7 cellular contexts compared by ENCODE assay signal in the genomic region with DNA sequence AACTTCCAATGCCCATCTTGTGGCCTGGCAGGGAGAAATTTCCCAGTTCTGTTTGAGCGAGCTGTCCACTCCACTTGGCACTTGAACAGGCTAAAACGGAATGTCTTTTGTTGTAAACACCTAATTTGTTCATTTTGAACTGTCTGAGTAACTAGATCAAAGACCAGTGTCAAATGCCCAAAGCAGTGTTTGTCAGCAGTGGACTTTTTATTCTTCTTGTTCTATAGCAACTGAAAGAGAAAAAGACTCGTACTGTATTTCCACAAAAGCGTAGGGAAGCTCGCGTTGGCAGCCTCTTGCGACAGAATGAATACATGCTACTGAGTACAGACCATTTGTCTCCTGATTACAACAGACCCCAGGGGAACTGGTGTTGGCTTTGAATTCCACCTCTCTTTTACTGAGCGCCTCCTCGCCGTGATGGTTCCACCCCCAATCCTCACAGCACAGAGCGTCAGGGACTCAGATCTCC.
DNase-seq lines count a peak whose midpoint lies in the region; TF ChIP-seq lines count a peak whose summit lies in the region.

No MANE protein-coding gene starts in this region.

- DNase-seq in NCI-H1092 (lab: John Stamatoyannopoulos, UW) (peak; percentile 36), cerebellum (ENCODE audit: low spot score) (peak; percentile 30), iPS-NIHi7 (ENCODE audit: extremely low spot score) (peak; percentile 57), substantia nigra (lab: John Stamatoyannopoulos, UW) (peak in 26 of 49 donors; percentile 6 to 52 (median 20)), NCI-H82 (lab: John Stamatoyannopoulos, UW) (no peak), Kasumi-1 (lab: John Stamatoyannopoulos, UW) (no peak), PC-9 (no peak)

- H3K27me3 ChIP-seq in PC-9 (ENCODE audit: insufficient read depth, low read depth): no peaks in the 10 kb centered on the region

- H3K9me3 ChIP-seq in PC-9 (ENCODE audit: insufficient read depth, low read depth): no peaks in the 10 kb centered on the region

- no peaks in the 10 kb centered on the region for H3K4me1 ChIP-seq in PC-9 (replicated peaks; ENCODE audit: insufficient read depth)

- H3K36me3 ChIP-seq in PC-9 (ENCODE audit: low read depth): no peaks in the 10 kb centered on the region

- H3F3A ChIP-seq in PC-9 (ENCODE audit: insufficient read depth, low read depth): no peaks in the 10 kb centered on the region

- no peaks in the 10 kb centered on the region for H4K20me1 ChIP-seq in PC-9 (ENCODE audit: insufficient read depth)

- no peaks in the 10 kb centered on the region for H3K79me2 ChIP-seq in PC-9 (ENCODE audit: low read depth)

- no peaks in the 10 kb centered on the region for H3K9me2 ChIP-seq in PC-9 (ENCODE audit: insufficient read depth)

- POLR2A ChIA-PET in PC-9 (lab: Charles Lee; ENCODE audit: unreplicated experiment): no interaction called here

- BruUV-seq in PC-9 (replicated peaks; lab: Mats Ljungman, UMichigan): no TSS peak

- CTCF ChIA-PET in PC-9 (lab: Charles Lee): no interaction called here

- intact Hi-C loops in PC-9 (cut with micrococcal nuclease; ENCODE audit: unreplicated experiment): no loop called here

- no peak overlapping the region for H3K4me3 ChIP-seq in PC-9

- peak overlapping the region; percentile 66 for H3K27ac ChIP-seq in substantia nigra (ENCODE audit: low read depth, low read length, poor library complexity, severe bottlenecking)
- no peak overlapping the region for H3K27ac ChIP-seq in PC-9

- H2AFZ ChIP-seq in PC-9: no peak overlapping the region

- H3K4me2 ChIP-seq in PC-9: no peak overlapping the region

- TF ChIP-seq CTCF in PC-9 (conservative IDR thresholded peaks at IDR 0.05): no peak

Comparison
In these comparisons a context has a peak if more than half of its experiments do, and no peak if none do; other contexts are left out.
1. DNase-seq: peak in NCI-H1092 (single experiment), cerebellum (single experiment), iPS-NIHi7 (single experiment) and substantia nigra (26 of 49); none in NCI-H82 (single experiment), Kasumi-1 (0 of 2) and PC-9 (0 of 2).